ENCODE assay signal across 22 cellular contexts in the genomic region with DNA sequence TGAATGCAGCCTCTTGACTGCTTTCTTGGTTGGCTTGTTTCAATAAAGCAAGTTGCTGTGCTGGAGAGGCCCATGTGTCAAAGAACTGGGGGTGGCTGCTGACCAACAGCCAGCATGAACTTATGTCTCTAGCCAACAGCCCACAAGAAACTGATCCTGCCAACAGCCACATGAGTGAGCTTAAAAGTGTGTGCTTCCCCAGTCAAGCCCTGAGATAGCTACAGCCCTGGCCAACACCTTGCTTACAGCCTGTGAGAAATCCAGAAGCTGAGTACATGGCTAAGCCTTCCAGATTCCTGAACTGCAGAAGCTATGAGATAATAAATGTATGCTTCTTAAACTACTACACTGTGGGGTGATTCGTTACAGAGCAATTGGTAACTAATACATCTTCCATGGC.
"Had no signal": no experiment of that assay in that cellular context is flagged by ENCODE, and none has a peak within 500 bp of the region (broad histone marks: within the 10 kb centered on the region; RNA-seq: fewer than 3 reads in every experiment).

No MANE protein-coding gene starts in this region.

- FAIRE-seq: frontal cortex, keratinocyte had no signal

- H3K27ac ChIP-seq: skin epidermis, suprapubic skin, vagina, VCaP had no signal

- H3K36me3 ChIP-seq: suprapubic skin, vagina had no signal

- H3K4me1 ChIP-seq: suprapubic skin, vagina had no signal

- H3K27me3 ChIP-seq: suprapubic skin, vagina had no signal

- DNase-seq: activated CD4-positive, alpha-beta T cell treated with anti-CD3 and anti-CD28 coated beads, Interleukin-2, amount 50 U/mL, for 1 hour; activated CD4-positive, CD25-positive, alpha-beta regulatory T cell treated with anti-CD3 and anti-CD28 coated beads, Interleukin-2, amount 50 U/mL, for 72 hours; activated CD8-positive, alpha-beta memory T cell treated with anti-CD3 and anti-CD28 coated beads for 24 hours; activated CD8-positive, alpha-beta memory T cell treated with anti-CD3 and anti-CD28 coated beads, Interleukin-2, amount 50 U/mL, for 48 hours; activated effector memory CD4-positive, alpha-beta T cell treated with Interleukin-2 at 50 U/mL for 16 hours; activated naive CD4-positive, alpha-beta T cell treated with anti-CD3 and anti-CD28 coated beads, Interleukin-2, amount 10 ng/mL, durations not matched to agents 7 days and 5 days; activated naive CD8-positive, alpha-beta T cell treated with anti-CD3 and anti-CD28 coated beads, Interleukin-2, amount 50 U/mL, for 24 hours; activated T-cell treated with anti-CD3 and anti-CD28 coated beads, Interleukin-2, amount 50 U/mL, for 48 hours; aorta; hypothalamus; nucleus accumbens; stimulated activated CD4-positive, alpha-beta T cell treated with anti-CD3 and anti-CD28 coated beads, Interleukin-15, amount 100 ng/mL, for 24 hours; stimulated activated CD4-positive, alpha-beta T cell treated with anti-CD3 and anti-CD28 coated beads, Interleukin-2, amount 100 ng/mL, for 48 hours; stimulated activated naive CD8-positive, alpha-beta T cell treated with anti-CD3 and anti-CD28 coated beads, Interleukin-15, amount 100 ng/mL, for 72 hours had no signal

- H3K9me3 ChIP-seq: suprapubic skin, vagina had no signal

- H3K4me3 ChIP-seq: lung, skin epidermis, suprapubic skin, vagina had no signal

- ATAC-seq: activated naive CD8-positive, alpha-beta T cell treated with anti-CD3 and anti-CD28 coated beads, Interleukin-2, amount 50 U/mL, for 24 hours; left lobe of liver; stimulated activated naive CD8-positive, alpha-beta T cell treated with anti-CD3 and anti-CD28 coated beads, Interleukin-15, amount 100 ng/mL, for 72 hours had no signal
